Comparison of ENCODE assay signal across 17 cellular contexts in the genomic region with DNA sequence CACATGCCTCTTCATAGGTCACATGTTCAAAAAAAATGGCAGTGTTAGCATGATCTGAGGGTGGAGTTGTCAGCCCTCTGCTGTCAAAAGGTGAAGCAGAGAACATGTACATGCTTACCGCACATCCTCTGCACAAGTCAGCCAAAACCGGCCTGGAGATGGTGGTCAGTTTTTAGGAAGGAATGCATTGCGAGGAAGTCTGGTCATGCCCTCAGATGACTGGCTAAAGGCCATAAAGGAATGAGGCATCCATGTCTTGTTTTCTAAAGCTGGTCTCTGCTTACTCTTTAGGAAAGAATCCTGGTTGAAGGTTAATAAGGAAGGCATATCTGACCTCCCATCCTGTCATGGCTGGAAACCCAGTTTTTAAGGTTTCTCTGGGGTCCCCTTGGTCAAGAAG.
"Had no signal": no experiment of that assay in that cellular context is flagged by ENCODE, and none has a peak within 500 bp of the region (broad histone marks: within the 10 kb centered on the region; RNA-seq: fewer than 3 reads in every experiment).

No MANE protein-coding gene starts in this region.

- H2AFZ ChIP-seq: parathyroid adenoma had no signal

- H3K9me3 Mint-ChIP-seq: activated CD8-positive, alpha-beta T cell treated with anti-CD3 and anti-CD28 coated beads for 36 hours; activated naive CD8-positive, alpha-beta T cell treated with anti-CD3 and anti-CD28 coated beads, Interleukin-2, amount 10 ng/mL, durations not matched to agents 7 days and 5 days; naive B cell had no signal

- H3K36me3 ChIP-seq: stomach, uterus had no signal

- DNase-seq: activated CD4-positive, CD25-positive, alpha-beta regulatory T cell treated with anti-CD3 and anti-CD28 coated beads, Interleukin-2, amount 50 U/mL, for 72 hours; activated CD8-positive, alpha-beta memory T cell treated with anti-CD3 and anti-CD28 coated beads, Interleukin-2, amount 50 U/mL, for 4 hours; activated CD8-positive, alpha-beta T cell treated with anti-CD3 and anti-CD28 coated beads for 36 hours; activated naive CD8-positive, alpha-beta T cell treated with anti-CD3 and anti-CD28 coated beads, Interleukin-2, amount 10 ng/mL, durations not matched to agents 7 days and 5 days; aorta; central memory CD4-positive, alpha-beta T cell; effector CD4-positive, alpha-beta T cell; hypothalamus; left cardiac atrium; naive B cell; stomach; T-helper 2 cell; uterus had no signal

- H3K27ac ChIP-seq: coronary artery, parathyroid adenoma, skin epidermis, stomach, uterus had no signal

- H3K4me1 Mint-ChIP-seq: activated naive CD8-positive, alpha-beta T cell treated with anti-CD3 and anti-CD28 coated beads, Interleukin-2, amount 10 ng/mL, durations not matched to agents 7 days and 5 days; naive B cell had no signal

- H3K27ac Mint-ChIP-seq: activated CD8-positive, alpha-beta T cell treated with anti-CD3 and anti-CD28 coated beads for 36 hours; activated naive CD8-positive, alpha-beta T cell treated with anti-CD3 and anti-CD28 coated beads, Interleukin-2, amount 10 ng/mL, durations not matched to agents 7 days and 5 days; naive B cell had no signal

- H3K79me2 ChIP-seq: parathyroid adenoma had no signal

- ATAC-seq: activated CD8-positive, alpha-beta T cell treated with anti-CD3 and anti-CD28 coated beads for 36 hours; left cardiac atrium had no signal

- H3K27me3 Mint-ChIP-seq: activated naive CD8-positive, alpha-beta T cell treated with anti-CD3 and anti-CD28 coated beads, Interleukin-2, amount 10 ng/mL, durations not matched to agents 7 days and 5 days; naive B cell had no signal

- H3K9ac ChIP-seq: parathyroid adenoma had no signal

- H3K27me3 ChIP-seq: stomach, uterus had no signal

- H3K9me3 ChIP-seq: stomach, uterus had no signal

- H3K4me3 Mint-ChIP-seq: activated CD8-positive, alpha-beta T cell treated with anti-CD3 and anti-CD28 coated beads for 36 hours; activated naive CD8-positive, alpha-beta T cell treated with anti-CD3 and anti-CD28 coated beads, Interleukin-2, amount 10 ng/mL, durations not matched to agents 7 days and 5 days; naive B cell had no signal

- H3K36me3 Mint-ChIP-seq: activated naive CD8-positive, alpha-beta T cell treated with anti-CD3 and anti-CD28 coated beads, Interleukin-2, amount 10 ng/mL, durations not matched to agents 7 days and 5 days; naive B cell had no signal

- H3K4me3 ChIP-seq: coronary artery, lung, skin epidermis, stomach, uterus had no signal

- H3K4me1 ChIP-seq: parathyroid adenoma, stomach, uterus had no signal
